ENCODE assay signal across 12 cellular contexts in the genomic region with DNA sequence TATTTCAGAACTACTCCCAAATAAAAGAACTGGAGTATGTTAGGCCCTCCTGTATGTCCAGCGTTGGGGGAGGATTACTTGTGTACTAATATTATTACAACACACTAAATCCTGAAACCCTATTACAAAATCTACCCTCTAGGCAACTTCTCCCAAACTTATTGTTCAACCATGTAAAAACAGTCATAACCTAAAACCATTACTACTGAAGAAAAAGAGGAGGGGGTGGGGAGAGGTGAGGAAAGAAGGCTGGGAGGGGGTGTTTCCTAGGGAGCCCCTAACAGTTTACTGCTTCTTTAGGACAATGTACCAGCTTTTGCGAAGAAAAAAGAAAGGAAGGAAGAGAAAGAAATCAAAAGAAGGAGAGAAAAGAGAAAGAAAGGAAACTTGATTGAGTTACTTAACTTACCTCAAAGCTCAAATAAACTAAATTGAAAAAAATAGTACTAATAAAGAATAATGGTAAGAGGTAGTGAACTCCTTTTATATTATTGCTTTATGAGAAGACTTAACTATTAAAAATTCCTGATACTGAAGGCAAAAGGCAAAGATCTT. TPM values are rescaled to one million over a fixed set of nuclear protein-coding genes. Genes with fewer than 3 reads are reported as not detected.
DNase-seq lines count a peak whose midpoint lies in the region; ATAC-seq and TF ChIP-seq lines count a peak whose summit lies in the region.
"Had no signal": no experiment of that assay in that cellular context is flagged by ENCODE, and none has a peak within 500 bp of the region (broad histone marks: within the 10 kb centered on the region; RNA-seq: fewer than 3 reads in every experiment).

No MANE protein-coding gene starts in this region.

- peaks cover 24% of the 10 kb centered on the region for H3K27me3 ChIP-seq in A673 (replicated peaks; ENCODE audit: insufficient read depth, low read depth, low read length, poor library complexity)

- DNase-seq in A673 (ENCODE audit: low spot score) (no peak), M059J (ENCODE audit: low read depth) (peak; percentile 53), epithelial cell of proximal tubule (ENCODE audit: low read depth) (no peak), midbrain (lab: John Stamatoyannopoulos, UW) (peak; percentile 64), CD14-positive monocyte (ENCODE audit: low spot score) (no peak), amygdala (lab: John Stamatoyannopoulos, UW) (no peak), mesenteric fat pad (ENCODE audit: low spot score) (no peak)
- DNase-seq: immature natural killer cell; stimulated activated CD4-positive, alpha-beta T cell treated with anti-CD3 and anti-CD28 coated beads, Interleukin-4, amount 100 ng/mL, for 24 hours had no signal

- peaks cover 70 to 96% (median 74%) of the 10 kb centered on the region in 3 donors for H3K27me3 Mint-ChIP-seq in CD14-positive monocyte (ENCODE audit: low read depth in 3 of 3)

- POLR2A ChIA-PET in A673 (lab: Charles Lee; ENCODE audit: low non-redundant PET) = interaction anchor here (0.8 kb wide), 1 partner anchor 42 kb away, joined by 3 read pairs; no protein-coding TSS in a partner anchor

- peak overlapping the region; percentile 70 for H3K4me3 ChIP-seq in A673 (ENCODE audit: low read depth, low read length, poor library complexity, severe bottlenecking)
- H3K4me3 ChIP-seq in epithelial cell of proximal tubule (ENCODE audit: low read depth, low read length) = peak overlapping the region; percentile 94

- H3K4me1 ChIP-seq in A673 (ENCODE audit: insufficient read depth, low read length, poor library complexity, severe bottlenecking) = peaks cover 33% of the 10 kb centered on the region

- peaks cover 0 to 15% (median 7%) of the 10 kb centered on the region in 7 donors for H3K9me3 Mint-ChIP-seq in CD14-positive monocyte

- CTCF ChIA-PET in A673 (lab: Charles Lee) = no interaction called here

- H3K4me3 Mint-ChIP-seq in CD14-positive monocyte = peak overlapping the region in 1 of 2 donors; percentile 59
- H3K4me3 Mint-ChIP-seq: immature natural killer cell had no signal

- peak overlapping the region; percentile 94 for H3K27ac ChIP-seq in A673 (ENCODE audit: low read depth, low read length, poor library complexity, severe bottlenecking)
- H3K27ac ChIP-seq: VCaP had no signal

- no peak overlapping the region for H3K27ac Mint-ChIP-seq in CD14-positive monocyte
- H3K27ac Mint-ChIP-seq: immature natural killer cell had no signal

- intact Hi-C loops in A673 (cut with micrococcal nuclease; ENCODE audit: unreplicated experiment) (loop anchor here (5.0 to 10.0 kb wide), 2 partner anchors 406 to 834 kb away; no protein-coding TSS in a partner anchor), CD14-positive monocyte (cut with micrococcal nuclease) (no loop called here)

- TF ChIP-seq CTCF in A673 (conservative IDR thresholded peaks at IDR 0.05; ENCODE audit: low read depth, low read length) (no peak), epithelial cell of proximal tubule (conservative IDR thresholded peaks at IDR 0.05; ENCODE audit: low read depth, low read length) (no peak), CD14-positive monocyte (IDR thresholded peaks at IDR 0.05) (no peak)

- no peak for ATAC-seq in HG03342 (IDR thresholded peaks at IDR 0.05; ENCODE audit: unreplicated experiment)

- BruUV-seq in A673 (replicated peaks; lab: Mats Ljungman, UMichigan) = no TSS peak

- no peaks in the 10 kb centered on the region for H3K9me3 ChIP-seq in A673 (ENCODE audit: low read depth, low read length, poor library complexity, severe bottlenecking)

- H3K4me1 Mint-ChIP-seq in CD14-positive monocyte = peaks cover 5% of the 10 kb centered on the region

- H3K36me3 ChIP-seq in A673 (ENCODE audit: insufficient read depth, low read length, poor library complexity, severe bottlenecking) = no peaks in the 10 kb centered on the region

- peaks cover 0 to 1% of the 10 kb centered on the region in 2 donors for H3K36me3 Mint-ChIP-seq in CD14-positive monocyte

RNA-seq across cellular contexts. Expression of a gene that starts 2.3 kb away (rescaled TPM):
- 24.8 and 28.1 TPM in 2 replicates for total RNA-seq in A673 (2021)
- 9.5 and 12.1 TPM in 2 replicates for total RNA-seq in M059J (2014; rRNA removed; shearing (Covaris generic))
- total RNA-seq in epithelial cell of proximal tubule = 17.4 and 20.0 TPM in 2 replicates
- not detected for polyA plus RNA-seq in CD14-positive monocyte
- total RNA-seq in mesenteric fat pad = 0.45 TPM
- total RNA-seq: endothelial cell of umbilical vein had no signal
- polyA plus RNA-seq: endothelial cell of umbilical vein, immature natural killer cell had no signal

Comparison
In these comparisons a context has a peak if more than half of its experiments do, and no peak if none do; other contexts are left out.
1. DNase-seq: peak in M059J (single experiment) and midbrain (single experiment); none in A673 (single experiment), epithelial cell of proximal tubule (single experiment), CD14-positive monocyte (single experiment), amygdala (0 of 56) and mesenteric fat pad (single experiment).